ENCODE assay signal across 1 cellular context in the genomic region with DNA sequence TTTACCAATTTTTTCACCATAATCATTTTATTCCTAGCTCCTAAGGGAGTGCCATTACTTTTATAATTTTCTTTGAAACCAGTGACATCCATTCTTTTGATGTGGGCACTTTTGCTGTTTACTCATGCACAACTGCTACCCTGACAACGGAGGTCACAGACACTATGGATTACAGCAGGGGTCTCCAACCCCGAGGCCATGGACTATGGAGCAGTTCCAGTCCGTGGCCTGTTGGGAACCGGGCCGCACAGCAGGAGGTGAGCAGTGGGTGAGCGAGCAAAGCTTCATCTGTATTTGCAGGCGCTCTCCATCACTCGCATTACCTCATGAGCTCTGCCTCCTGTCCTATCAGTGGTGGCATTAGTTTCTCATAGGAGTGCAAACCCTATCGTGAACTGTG.
TF ChIP-seq lines count a peak whose summit lies in the region.

No MANE protein-coding gene starts in this region.

TF ChIP-seq in GM23338, 12 proteins besides CTCF, POLR2A, EP300 and RAD21 (continued from another document):
- TF ChIP-seq, protein P1, sequence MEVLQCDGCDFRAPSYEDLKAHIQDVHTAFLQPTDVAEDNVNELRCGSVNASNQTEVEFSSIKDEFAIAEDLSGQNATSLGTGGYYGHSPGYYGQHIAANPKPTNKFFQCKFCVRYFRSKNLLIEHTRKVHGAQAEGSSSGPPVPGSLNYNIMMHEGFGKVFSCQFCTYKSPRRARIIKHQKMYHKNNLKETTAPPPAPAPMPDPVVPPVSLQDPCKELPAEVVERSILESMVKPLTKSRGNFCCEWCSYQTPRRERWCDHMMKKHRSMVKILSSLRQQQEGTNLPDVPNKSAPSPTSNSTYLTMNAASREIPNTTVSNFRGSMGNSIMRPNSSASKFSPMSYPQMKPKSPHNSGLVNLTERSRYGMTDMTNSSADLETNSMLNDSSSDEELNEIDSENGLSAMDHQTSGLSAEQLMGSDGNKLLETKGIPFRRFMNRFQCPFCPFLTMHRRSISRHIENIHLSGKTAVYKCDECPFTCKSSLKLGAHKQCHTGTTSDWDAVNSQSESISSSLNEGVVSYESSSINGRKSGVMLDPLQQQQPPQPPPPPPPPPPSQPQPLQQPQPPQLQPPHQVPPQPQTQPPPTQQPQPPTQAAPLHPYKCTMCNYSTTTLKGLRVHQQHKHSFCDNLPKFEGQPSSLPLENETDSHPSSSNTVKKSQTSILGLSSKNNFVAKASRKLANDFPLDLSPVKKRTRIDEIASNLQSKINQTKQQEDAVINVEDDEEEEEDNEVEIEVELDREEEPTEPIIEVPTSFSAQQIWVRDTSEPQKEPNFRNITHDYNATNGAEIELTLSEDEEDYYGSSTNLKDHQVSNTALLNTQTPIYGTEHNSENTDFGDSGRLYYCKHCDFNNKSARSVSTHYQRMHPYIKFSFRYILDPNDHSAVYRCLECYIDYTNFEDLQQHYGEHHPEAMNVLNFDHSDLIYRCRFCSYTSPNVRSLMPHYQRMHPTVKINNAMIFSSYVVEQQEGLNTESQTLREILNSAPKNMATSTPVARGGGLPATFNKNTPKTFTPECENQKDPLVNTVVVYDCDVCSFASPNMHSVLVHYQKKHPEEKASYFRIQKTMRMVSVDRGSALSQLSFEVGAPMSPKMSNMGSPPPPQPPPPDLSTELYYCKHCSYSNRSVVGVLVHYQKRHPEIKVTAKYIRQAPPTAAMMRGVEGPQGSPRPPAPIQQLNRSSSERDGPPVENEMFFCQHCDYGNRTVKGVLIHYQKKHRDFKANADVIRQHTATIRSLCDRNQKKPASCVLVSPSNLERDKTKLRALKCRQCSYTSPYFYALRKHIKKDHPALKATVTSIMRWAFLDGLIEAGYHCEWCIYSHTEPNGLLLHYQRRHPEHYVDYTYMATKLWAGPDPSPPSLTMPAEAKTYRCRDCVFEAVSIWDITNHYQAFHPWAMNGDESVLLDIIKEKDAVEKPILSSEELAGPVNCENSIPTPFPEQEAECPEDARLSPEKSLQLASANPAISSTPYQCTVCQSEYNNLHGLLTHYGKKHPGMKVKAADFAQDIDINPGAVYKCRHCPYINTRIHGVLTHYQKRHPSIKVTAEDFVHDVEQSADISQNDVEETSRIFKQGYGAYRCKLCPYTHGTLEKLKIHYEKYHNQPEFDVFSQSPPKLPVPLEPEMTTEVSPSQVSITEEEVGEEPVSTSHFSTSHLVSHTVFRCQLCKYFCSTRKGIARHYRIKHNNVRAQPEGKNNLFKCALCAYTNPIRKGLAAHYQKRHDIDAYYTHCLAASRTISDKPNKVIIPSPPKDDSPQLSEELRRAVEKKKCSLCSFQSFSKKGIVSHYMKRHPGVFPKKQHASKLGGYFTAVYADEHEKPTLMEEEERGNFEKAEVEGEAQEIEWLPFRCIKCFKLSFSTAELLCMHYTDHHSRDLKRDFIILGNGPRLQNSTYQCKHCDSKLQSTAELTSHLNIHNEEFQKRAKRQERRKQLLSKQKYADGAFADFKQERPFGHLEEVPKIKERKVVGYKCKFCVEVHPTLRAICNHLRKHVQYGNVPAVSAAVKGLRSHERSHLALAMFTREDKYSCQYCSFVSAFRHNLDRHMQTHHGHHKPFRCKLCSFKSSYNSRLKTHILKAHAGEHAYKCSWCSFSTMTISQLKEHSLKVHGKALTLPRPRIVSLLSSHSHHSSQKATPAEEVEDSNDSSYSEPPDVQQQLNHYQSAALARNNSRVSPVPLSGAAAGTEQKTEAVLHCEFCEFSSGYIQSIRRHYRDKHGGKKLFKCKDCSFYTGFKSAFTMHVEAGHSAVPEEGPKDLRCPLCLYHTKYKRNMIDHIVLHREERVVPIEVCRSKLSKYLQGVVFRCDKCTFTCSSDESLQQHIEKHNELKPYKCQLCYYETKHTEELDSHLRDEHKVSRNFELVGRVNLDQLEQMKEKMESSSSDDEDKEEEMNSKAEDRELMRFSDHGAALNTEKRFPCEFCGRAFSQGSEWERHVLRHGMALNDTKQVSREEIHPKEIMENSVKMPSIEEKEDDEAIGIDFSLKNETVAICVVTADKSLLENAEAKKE (CRISPR knock-in tag; IDR thresholded peaks at IDR 0.05), result no peak
- TF ChIP-seq POLR2AphosphoS5 (IDR thresholded peaks at IDR 0.05; ENCODE audit: low read depth) (no peak), JUNB (IDR thresholded peaks at IDR 0.05; ENCODE audit: unreplicated experiment) (no peak), CREB1 (CRISPR knock-in tag; IDR thresholded peaks at IDR 0.05; ENCODE audit: low read depth) (no peak), NANOG (IDR thresholded peaks at IDR 0.05; ENCODE audit: borderline replicate concordance) (no peak)
- TF ChIP-seq, protein P2, sequence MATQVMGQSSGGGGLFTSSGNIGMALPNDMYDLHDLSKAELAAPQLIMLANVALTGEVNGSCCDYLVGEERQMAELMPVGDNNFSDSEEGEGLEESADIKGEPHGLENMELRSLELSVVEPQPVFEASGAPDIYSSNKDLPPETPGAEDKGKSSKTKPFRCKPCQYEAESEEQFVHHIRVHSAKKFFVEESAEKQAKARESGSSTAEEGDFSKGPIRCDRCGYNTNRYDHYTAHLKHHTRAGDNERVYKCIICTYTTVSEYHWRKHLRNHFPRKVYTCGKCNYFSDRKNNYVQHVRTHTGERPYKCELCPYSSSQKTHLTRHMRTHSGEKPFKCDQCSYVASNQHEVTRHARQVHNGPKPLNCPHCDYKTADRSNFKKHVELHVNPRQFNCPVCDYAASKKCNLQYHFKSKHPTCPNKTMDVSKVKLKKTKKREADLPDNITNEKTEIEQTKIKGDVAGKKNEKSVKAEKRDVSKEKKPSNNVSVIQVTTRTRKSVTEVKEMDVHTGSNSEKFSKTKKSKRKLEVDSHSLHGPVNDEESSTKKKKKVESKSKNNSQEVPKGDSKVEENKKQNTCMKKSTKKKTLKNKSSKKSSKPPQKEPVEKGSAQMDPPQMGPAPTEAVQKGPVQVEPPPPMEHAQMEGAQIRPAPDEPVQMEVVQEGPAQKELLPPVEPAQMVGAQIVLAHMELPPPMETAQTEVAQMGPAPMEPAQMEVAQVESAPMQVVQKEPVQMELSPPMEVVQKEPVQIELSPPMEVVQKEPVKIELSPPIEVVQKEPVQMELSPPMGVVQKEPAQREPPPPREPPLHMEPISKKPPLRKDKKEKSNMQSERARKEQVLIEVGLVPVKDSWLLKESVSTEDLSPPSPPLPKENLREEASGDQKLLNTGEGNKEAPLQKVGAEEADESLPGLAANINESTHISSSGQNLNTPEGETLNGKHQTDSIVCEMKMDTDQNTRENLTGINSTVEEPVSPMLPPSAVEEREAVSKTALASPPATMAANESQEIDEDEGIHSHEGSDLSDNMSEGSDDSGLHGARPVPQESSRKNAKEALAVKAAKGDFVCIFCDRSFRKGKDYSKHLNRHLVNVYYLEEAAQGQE (IDR thresholded peaks at IDR 0.05; ENCODE audit: unreplicated experiment), result no peak
- TF ChIP-seq, protein P3, sequence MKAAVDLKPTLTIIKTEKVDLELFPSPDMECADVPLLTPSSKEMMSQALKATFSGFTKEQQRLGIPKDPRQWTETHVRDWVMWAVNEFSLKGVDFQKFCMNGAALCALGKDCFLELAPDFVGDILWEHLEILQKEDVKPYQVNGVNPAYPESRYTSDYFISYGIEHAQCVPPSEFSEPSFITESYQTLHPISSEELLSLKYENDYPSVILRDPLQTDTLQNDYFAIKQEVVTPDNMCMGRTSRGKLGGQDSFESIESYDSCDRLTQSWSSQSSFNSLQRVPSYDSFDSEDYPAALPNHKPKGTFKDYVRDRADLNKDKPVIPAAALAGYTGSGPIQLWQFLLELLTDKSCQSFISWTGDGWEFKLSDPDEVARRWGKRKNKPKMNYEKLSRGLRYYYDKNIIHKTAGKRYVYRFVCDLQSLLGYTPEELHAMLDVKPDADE (IDR thresholded peaks at IDR 0.05), result no peak
